ENCODE assay signal across 8 cellular contexts in genomic region chr7:85851571-85852193, GRCh38.
DNase-seq lines count a peak whose midpoint lies in the region; ATAC-seq and TF ChIP-seq lines count a peak whose summit lies in the region.

No MANE protein-coding gene starts in this region.

- H3K27ac ChIP-seq in neural progenitor cell (no peak overlapping the region), Peyer's patch (no peak overlapping the region)
- no peak overlapping the region for H3K27ac ChIP-seq in CD4-positive, alpha-beta T cell (ENCODE audit: low read depth, low read length)

- TF ChIP-seq CTCF in GM06990 (IDR thresholded peaks at IDR 0.05; ENCODE audit: insufficient read depth, low read length, poor library complexity, severe bottlenecking): peak; percentile 25
- TF ChIP-seq CTCF in choroid plexus epithelial cell (conservative IDR thresholded peaks at IDR 0.05; ENCODE audit: low read depth, low read length): peak; percentile 55
- peak; percentile 70 for TF ChIP-seq CTCF in neural progenitor cell (IDR thresholded peaks at IDR 0.05)
- TF ChIP-seq CTCF in CD4-positive, alpha-beta T cell (IDR thresholded peaks at IDR 0.05): no peak
- peak in 3 of 6 experiments; percentile 34 to 50 (median 39) for TF ChIP-seq CTCF in Peyer's patch (IDR thresholded peaks at IDR 0.05)

- no peak overlapping the region for H3K9ac ChIP-seq in neural progenitor cell

- no peaks in the 10 kb centered on the region for H3K36me3 ChIP-seq in GM06990 (ENCODE audit: control insufficient read depth, insufficient read depth, low read length)
- no peaks in the 10 kb centered on the region for H3K36me3 ChIP-seq in neural progenitor cell
- no peaks in the 10 kb centered on the region for H3K36me3 ChIP-seq in Peyer's patch

- H3K4me3 ChIP-seq in GM06990 (replicated peaks; ENCODE audit: low read depth, low read length): no peak overlapping the region
- H3K4me3 ChIP-seq in choroid plexus epithelial cell (ENCODE audit: low read depth, low read length): no peak overlapping the region
- no peak overlapping the region for H3K4me3 ChIP-seq in neural progenitor cell
- no peak overlapping the region for H3K4me3 ChIP-seq in Peyer's patch

- DNase-seq in GM06990 (ENCODE audit: extremely low read depth, insufficient read length) (no peak), NCI-H460 (ENCODE audit: extremely low read depth, low read depth) (peak; percentile 29), choroid plexus epithelial cell (ENCODE audit: low read depth) (peak; percentile 85), neural progenitor cell (ENCODE audit: low spot score) (peak; percentile 25), HuH-7 (ENCODE audit: low spot score) (no peak), Peyer's patch (no peak)
- DNase-seq in CD4-positive, alpha-beta T cell: no peak
- DNase-seq in activated CD4-positive, CD25-positive, alpha-beta regulatory T cell (lab: John Stamatoyannopoulos, UW): no peak

- no peaks in the 10 kb centered on the region for H3K79me2 ChIP-seq in neural progenitor cell (ENCODE audit: low read depth)

- H3K4me1 ChIP-seq in neural progenitor cell: no peaks in the 10 kb centered on the region
- H3K4me1 ChIP-seq in Peyer's patch: no peaks in the 10 kb centered on the region

- H3K27ac Mint-ChIP-seq in neural progenitor cell: no peak overlapping the region
- H3K27ac Mint-ChIP-seq in CD4-positive, alpha-beta T cell: no peak overlapping the region

- no peak for TF ChIP-seq POLR2A in Peyer's patch (IDR thresholded peaks at IDR 0.05)

- H3K9me3 ChIP-seq in neural progenitor cell (ENCODE audit: low read depth) (no peaks in the 10 kb centered on the region), Peyer's patch (no peaks in the 10 kb centered on the region)
- no peaks in the 10 kb centered on the region for H3K9me3 ChIP-seq in CD4-positive, alpha-beta T cell (ENCODE audit: control insufficient read depth, low read length)

- H3K4me2 ChIP-seq in neural progenitor cell: no peak overlapping the region

- H3K4me1 Mint-ChIP-seq in neural progenitor cell: peaks cover 13% of the 10 kb centered on the region
- no peaks in the 10 kb centered on the region for H3K4me1 Mint-ChIP-seq in CD4-positive, alpha-beta T cell (ENCODE audit: low read depth)

- intact Hi-C loops in CD4-positive, alpha-beta T cell (cut with DNase I, micrococcal nuclease): no loop called here

- POLR2A ChIA-PET in CD4-positive, alpha-beta T cell (lab: Charles Lee): no interaction called here

- no peaks in the 10 kb centered on the region for H3K9me3 Mint-ChIP-seq in neural progenitor cell
- peaks cover 3% of the 10 kb centered on the region for H3K9me3 Mint-ChIP-seq in CD4-positive, alpha-beta T cell

- no peaks in the 10 kb centered on the region for H4K20me1 ChIP-seq in neural progenitor cell (ENCODE audit: low read depth)

- H3K27me3 Mint-ChIP-seq in neural progenitor cell (ENCODE audit: insufficient read depth, low read depth): no peaks in the 10 kb centered on the region
- no peaks in the 10 kb centered on the region for H3K27me3 Mint-ChIP-seq in CD4-positive, alpha-beta T cell

- CTCF ChIA-PET in CD4-positive, alpha-beta T cell (lab: Charles Lee): no interaction called here

- H3K27me3 ChIP-seq in GM06990 (replicated peaks; ENCODE audit: control insufficient read depth, insufficient read depth, low read length) (no peaks in the 10 kb centered on the region), neural progenitor cell (no peaks in the 10 kb centered on the region), Peyer's patch (no peaks in the 10 kb centered on the region)
- H3K27me3 ChIP-seq in CD4-positive, alpha-beta T cell (ENCODE audit: control insufficient read depth, insufficient read depth, low read length): no peaks in the 10 kb centered on the region

- no peak overlapping the region for H2AFZ ChIP-seq in neural progenitor cell (replicated peaks)

- no peaks in the 10 kb centered on the region for H3F3A ChIP-seq in neural progenitor cell (ENCODE audit: low read depth)

- H3K36me3 Mint-ChIP-seq in neural progenitor cell: no peaks in the 10 kb centered on the region
- H3K36me3 Mint-ChIP-seq in CD4-positive, alpha-beta T cell (ENCODE audit: low read depth): no peaks in the 10 kb centered on the region

- no peak for ATAC-seq in CD4-positive, alpha-beta T cell (ENCODE audit: poor library complexity)

- H3K4me3 Mint-ChIP-seq in neural progenitor cell: no peak overlapping the region
- no peak overlapping the region for H3K4me3 Mint-ChIP-seq in CD4-positive, alpha-beta T cell

Comparison
In these comparisons a context has a peak if more than half of its experiments do, and no peak if none do; other contexts are left out.
1. DNase-seq: peak in NCI-H460 (single experiment), choroid plexus epithelial cell (single experiment) and neural progenitor cell (single experiment); none in GM06990 (single experiment), CD4-positive, alpha-beta T cell (0 of 10), HuH-7 (single experiment), activated CD4-positive, CD25-positive, alpha-beta regulatory T cell (0 of 4) and Peyer's patch (0 of 3).